ENCODE assay signal across 11 cellular contexts in genomic region chr10:118166951-118167350, GRCh38.
"Had no signal": no experiment of that assay in that cellular context is flagged by ENCODE, and none has a peak within 500 bp of the region (broad histone marks: within the 10 kb centered on the region; RNA-seq: fewer than 3 reads in every experiment).

No MANE protein-coding gene starts in this region.

- H3K9me3 ChIP-seq: adrenal gland, lower lobe of right lung, neutrophil had no signal

- H3K36me3 ChIP-seq: adrenal gland, brain microvascular endothelial cell, lower lobe of right lung, neutrophil had no signal

- H3K27me3 ChIP-seq: adrenal gland, brain microvascular endothelial cell had no signal

- H3K4me1 ChIP-seq: adrenal gland, lower lobe of right lung had no signal

- H3K27ac ChIP-seq: adrenal gland, brain microvascular endothelial cell, lower lobe of right lung, neutrophil had no signal

- DNase-seq: activated CD4-positive, alpha-beta T cell treated with anti-CD3 and anti-CD28 coated beads, Interleukin-2, amount 10 ng/mL, durations not matched to agents 24 days and 14 days; activated naive CD4-positive, alpha-beta T cell treated with anti-CD3 and anti-CD28 coated beads for 36 hours; adrenal gland; brain microvascular endothelial cell; effector memory CD8-positive, alpha-beta T cell; left cardiac atrium; lower lobe of right lung; naive B cell; stimulated activated CD4-positive, alpha-beta T cell treated with anti-CD3 and anti-CD28 coated beads, Interleukin-2, amount 100 ng/mL, for 24 hours; stimulated activated naive CD4-positive, alpha-beta T cell had no signal

- H3K4me3 ChIP-seq: adrenal gland, lower lobe of right lung had no signal
